Comparison of ENCODE assay signal across 14 cellular contexts in the genomic region with DNA sequence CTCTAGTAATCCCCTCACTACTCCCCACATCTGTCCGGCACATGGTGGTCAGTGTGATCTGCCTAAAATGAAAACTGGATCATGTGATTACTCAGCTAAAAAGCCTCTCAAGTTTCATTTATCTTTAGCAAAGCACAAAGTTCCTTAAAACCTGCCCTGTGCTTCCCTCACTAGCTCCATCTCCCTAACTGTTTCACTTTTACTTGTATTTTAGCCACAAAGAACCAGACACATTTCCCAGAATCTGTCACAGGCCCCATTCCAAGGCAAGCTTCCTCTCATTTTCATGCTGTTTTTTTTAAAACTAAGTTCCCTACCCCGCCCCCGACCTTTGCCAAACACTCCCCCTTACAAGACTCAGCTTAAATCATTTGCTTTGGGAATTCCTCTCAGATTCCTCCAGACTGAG. TPM values are rescaled to one million over a fixed set of nuclear protein-coding genes. Genes with fewer than 3 reads are reported as not detected.
DNase-seq lines count a peak whose midpoint lies in the region; ATAC-seq, FAIRE-seq and TF ChIP-seq lines count a peak whose summit lies in the region.
"Had no signal": no experiment of that assay in that cellular context is flagged by ENCODE, and none has a peak within 500 bp of the region (broad histone marks: within the 10 kb centered on the region; RNA-seq: fewer than 3 reads in every experiment).

No MANE protein-coding gene starts in this region.

- DNase-seq in AG20443 (ENCODE audit: low spot score) (peak; percentile 30), GM12878 (ENCODE audit: low read depth, low spot score) (no peak), right cardiac atrium (peak; percentile 62 to 78 (median 69)), pons (ENCODE audit: low spot score) (peak; percentile 59), NAMALWA (ENCODE audit: low spot score) (no peak), A673 (ENCODE audit: low spot score) (no peak), left colon (no peak)
- DNase-seq: activated CD4-positive, alpha-beta T cell treated with anti-CD3 and anti-CD28 coated beads for 48 hours; activated effector memory CD4-positive, alpha-beta T cell treated with anti-CD3 and anti-CD28 coated beads, Interleukin-2, amount 50 U/mL, for 16 hours; AML-193; NCI-H510A had no signal

- TF ChIP-seq CTCF in GM12878 (IDR thresholded peaks at IDR 0.05 in 2 of 3, conservative IDR thresholded peaks at IDR 0.05 in 1 of 3; ENCODE audit: control insufficient read depth in 2 of 3, extremely low read depth in 1 of 3, insufficient read depth in 1 of 3, low read depth in 3 of 3, low read length in 3 of 3) (no peak), A673 (conservative IDR thresholded peaks at IDR 0.05; ENCODE audit: low read depth, low read length) (no peak)

- FAIRE-seq in GM12878 (lab: Jason Lieb, UNC): no peak
- FAIRE-seq: G401.6, H1 had no signal

- 60% methylated on average over 3 of the region's 3 CpGs for WGBS in GM12878 (ENCODE audit: insufficient coverage, insufficient replicate concordance, low lambda C conversion rate, missing lambda C conversion rate)
- 32% methylated on average over 3 of the region's 3 CpGs for WGBS in right cardiac atrium

- H3K4me2 ChIP-seq in GM12878 (ENCODE audit: control insufficient read depth, insufficient read depth): no peak overlapping the region

- RAD21 ChIA-PET in GM12878 (lab: Charles Lee; ENCODE audit: unreplicated experiment): interaction anchor here (1.9 kb wide), 1 partner anchor 14 kb away, joined by 6 read pairs; no protein-coding TSS in a partner anchor

- ATAC-seq in GM12878 (peak; percentile 24), right cardiac atrium (peak; percentile 83 to 85), GM19467 (IDR thresholded peaks at IDR 0.05; ENCODE audit: unreplicated experiment) (no peak), left colon (no peak)

- H3K27me3 ChIP-seq in GM12878 (replicated peaks in 1 of 2; ENCODE audit: control insufficient read depth in 2 of 2, insufficient read depth in 2 of 2, low read length in 1 of 2) (no peaks in the 10 kb centered on the region), right cardiac atrium (ENCODE audit: control insufficient read depth, insufficient read depth) (no peaks in the 10 kb centered on the region), A673 (replicated peaks; ENCODE audit: insufficient read depth, low read depth, low read length, poor library complexity) (peaks cover 8% of the 10 kb centered on the region)

- H3K4me1 ChIP-seq in GM12878 (ENCODE audit: control insufficient read depth, insufficient read depth, low read length) (peaks cover 9% of the 10 kb centered on the region), right cardiac atrium (ENCODE audit: control insufficient read depth, insufficient read depth, low read length) (peaks cover 4% of the 10 kb centered on the region), A673 (ENCODE audit: insufficient read depth, low read length, poor library complexity, severe bottlenecking) (no peaks in the 10 kb centered on the region)

- SMC1A ChIA-PET in GM12878 (lab: Charles Lee; ENCODE audit: uncharacterized antibody, unreplicated experiment): interaction anchor here (0.7 to 1.1 kb wide), 3 partner anchors 9 to 30 kb away, joined by 3 to 4 read pairs (median 3); no protein-coding TSS in a partner anchor

- TF ChIP-seq EP300 in GM12878 (IDR thresholded peaks at IDR 0.05; ENCODE audit: borderline replicate concordance in 1 of 2, control insufficient read depth in 1 of 2, low read depth in 2 of 2, low read length in 2 of 2): no peak

- no peaks in the 10 kb centered on the region for H3K79me2 ChIP-seq in GM12878 (ENCODE audit: control insufficient read depth, insufficient read depth, low read length)

- POLR2A ChIA-PET in GM12878 (lab: Charles Lee) (interaction anchor here (0.6 kb wide), 1 partner anchor 54 kb away, joined by 4 read pairs; no protein-coding TSS in a partner anchor), A673 (lab: Charles Lee; ENCODE audit: low non-redundant PET) (no interaction called here)

- H3K27ac ChIP-seq in GM12878 (ENCODE audit: control insufficient read depth, insufficient read depth) (no peak overlapping the region), right cardiac atrium (ENCODE audit: low read length) (peak overlapping the region; percentile 70), A673 (ENCODE audit: low read depth, low read length, poor library complexity, severe bottlenecking) (no peak overlapping the region)

- intact Hi-C loops in GM12878 (cut with micrococcal nuclease; ENCODE audit: unreplicated experiment): no loop called here
- intact Hi-C loops in right cardiac atrium (cut with DNase I): loop anchor here in 1 of 4 donors (10.0 kb wide), 1 partner anchor 75 kb away; no protein-coding TSS in a partner anchor
- intact Hi-C loops in A673 (cut with micrococcal nuclease; ENCODE audit: unreplicated experiment): no loop called here
- intact Hi-C loops in left colon (cut with DNase I, micrococcal nuclease): no loop called here

- H2AFZ ChIP-seq in GM12878 (ENCODE audit: control insufficient read depth, low read depth, low read length): no peak overlapping the region

- no peaks in the 10 kb centered on the region for H4K20me1 ChIP-seq in GM12878 (ENCODE audit: control insufficient read depth, insufficient read depth)

- H3K9ac ChIP-seq in GM12878 (ENCODE audit: control insufficient read depth, insufficient read depth, low read length): no peak overlapping the region

- no peak for TF ChIP-seq POLR2A in GM12878 (IDR thresholded peaks at IDR 0.05; ENCODE audit: low read depth, low read length)

- TF ChIP-seq RAD21 in GM12878 (IDR thresholded peaks at IDR 0.05; ENCODE audit: insufficient read depth, low read depth, low read length): no peak

- in situ Hi-C loops in GM12878 (cut with MboI): no loop called here

- CTCF ChIA-PET in GM12878 (lab: Yijun Ruan, JAX) (interaction anchor here (2.8 kb wide), 1 partner anchor 18 kb away, joined by 9 read pairs; no protein-coding TSS in a partner anchor), A673 (lab: Charles Lee) (no interaction called here)

- no peak overlapping the region for H3K4me3 ChIP-seq in GM12878
- H3K4me3 ChIP-seq in right cardiac atrium (ENCODE audit: low read length): no peak overlapping the region
- no peak overlapping the region for H3K4me3 ChIP-seq in A673 (ENCODE audit: low read depth, low read length, poor library complexity, severe bottlenecking)

- H3K36me3 ChIP-seq in GM12878 (ENCODE audit: control insufficient read depth in 2 of 2, insufficient read depth in 2 of 2, low read length in 1 of 2) (no peaks in the 10 kb centered on the region), A673 (ENCODE audit: insufficient read depth, low read length, poor library complexity, severe bottlenecking) (no peaks in the 10 kb centered on the region)

- H3K9me3 ChIP-seq in GM12878 (replicated peaks; ENCODE audit: control insufficient read depth, insufficient read depth, low read length) (no peaks in the 10 kb centered on the region), right cardiac atrium (ENCODE audit: control insufficient read depth, low read length) (no peaks in the 10 kb centered on the region), A673 (ENCODE audit: low read depth, low read length, poor library complexity, severe bottlenecking) (no peaks in the 10 kb centered on the region)

- BruUV-seq in GM12878 (replicated peaks; lab: Mats Ljungman, UMichigan) (no TSS peak), A673 (replicated peaks; lab: Mats Ljungman, UMichigan) (no TSS peak)

TF ChIP-seq in GM12878, 131 proteins besides CTCF, POLR2A, EP300 and RAD21:
- TF ChIP-seq SUPT20H (IDR thresholded peaks at IDR 0.05; ENCODE audit: borderline replicate concordance, control insufficient read depth, low read depth, low read length): no peak
- TF ChIP-seq FOXK2 (IDR thresholded peaks at IDR 0.05): no peak
- no peak for TF ChIP-seq SREBF1 (IDR thresholded peaks at IDR 0.05; ENCODE audit: low read length)
- no peak for TF ChIP-seq USF2 (IDR thresholded peaks at IDR 0.05; ENCODE audit: borderline replicate concordance, low read depth, low read length)
- TF ChIP-seq ZNF622 (IDR thresholded peaks at IDR 0.05): no peak
- no peak for TF ChIP-seq STAT3 (IDR thresholded peaks at IDR 0.05; ENCODE audit: low read depth, low read length)
- no peak for TF ChIP-seq NR2C1 (IDR thresholded peaks at IDR 0.05)
- TF ChIP-seq GATAD2B (conservative IDR thresholded peaks at IDR 0.05; ENCODE audit: low read depth): no peak

RNA-seq across cellular contexts. Expression of gene IGF2R, which starts 8.9 kb away (rescaled TPM):
- 139 and 144 TPM in 2 replicates for total RNA-seq in GM12878 (2013; cell fraction: nucleolus; rRNA removed)
- total RNA-seq in GM12878 (2014; rRNA removed): 20.7 and 21.9 TPM in 2 replicates
- 15.2 and 16.2 TPM in 2 replicates for total RNA-seq in GM12878 (2014; rRNA removed; fragmentation: Illumina TruSeq; extraction: Trizol)
- 36.6 and 40.1 TPM in 2 replicates for total RNA-seq in GM12878 (2021)
- 15.5 TPM for polyA plus RNA-seq in GM12878 (2011; ENCODE audit: low read depth)
- polyA plus RNA-seq in GM12878 (2011; rRNA removed): 15.1 and 18.5 TPM in 2 replicates
- polyA plus RNA-seq in GM12878 (2011; cell fraction: cytosol; rRNA removed): 14.1 and 21.9 TPM in 2 replicates
- polyA plus RNA-seq in GM12878 (2011; cell fraction: nucleus; rRNA removed): 69.3 and 71.8 TPM in 2 replicates
- 20.5 and 26.8 TPM in 2 replicates for polyA plus RNA-seq in GM12878 (2012)
- 27.0 and 29.2 TPM in 2 replicates for polyA plus RNA-seq in GM12878 (2014; fragmentation: Illumina TruSeq; extraction: Trizol)
- 1 to 10 TPM in 1 of 2 experiments, under 1 TPM in 1; 1.00 to 1.5 TPM for polyA plus RNA-seq in GM12878 (2014; fragmentation: Nextera tagmentation; extraction: Ambion mirVana)
- polyA plus RNA-seq in GM12878 (2014; rRNA removed): 17.3 and 20.1 TPM in 2 replicates
- 1 to 10 TPM; 4.2 to 5.1 TPM for polyA plus RNA-seq in GM12878 (2016; fragmentation: Nextera tagmentation; extraction: Ambion mirVana)
- 70.2 and 87.9 TPM in 2 replicates for polyA minus RNA-seq in GM12878 (2011; rRNA and poly(A)+ RNA removed)
- polyA minus RNA-seq in GM12878 (2011; cell fraction: cytosol; rRNA and poly(A)+ RNA removed): 23.8 and 44.1 TPM in 2 replicates
- 111 and 165 TPM in 2 replicates for polyA minus RNA-seq in GM12878 (2011; cell fraction: nucleus; rRNA and poly(A)+ RNA removed)
- 10 to 100 TPM; 41.4 to 48.9 (median 46.6) TPM for total RNA-seq in right cardiac atrium
- polyA plus RNA-seq in right cardiac atrium: 19.6 TPM
- total RNA-seq in A673 (2021): 64.7 and 67.4 TPM in 2 replicates
- 100 to 1,000 TPM in 1 of 2 donors, 10 to 100 TPM in 1; 97.3 to 100 TPM for total RNA-seq in left colon

Comparison
In these comparisons a context has a peak if more than half of its experiments do, and no peak if none do; other contexts are left out.
1. DNase-seq: peak in AG20443 (single experiment), right cardiac atrium (3 of 3) and pons (single experiment); none in GM12878 (single experiment), NAMALWA (single experiment), A673 (single experiment) and left colon (0 of 2).
2. ATAC-seq: peak in GM12878 (single experiment) and right cardiac atrium (2 of 2); none in GM19467 (single experiment) and left colon (single experiment).